9 cellular contexts compared by ENCODE assay signal in genomic region chr17:41835214-41835799, GRCh38. TPM values are rescaled to one million over a fixed set of nuclear protein-coding genes. Genes with fewer than 3 reads are reported as not detected.
A peak's percentile ranks its signal among the peaks of the same experiment; 100 is the strongest.
DNase-seq lines count a peak whose midpoint lies in the region; ATAC-seq, FAIRE-seq and TF ChIP-seq lines count a peak whose summit lies in the region.
"Had no signal": no experiment of that assay in that cellular context is flagged by ENCODE, and none has a peak within 500 bp of the region (broad histone marks: within the 10 kb centered on the region; RNA-seq: fewer than 3 reads in every experiment).

No MANE protein-coding gene starts in this region.

- DNase-seq in NOMO-1 treated with DMSO at 0.1 percent for 48 hours (lab: John Stamatoyannopoulos, UW; ENCODE audit: unreplicated experiment) (peak; percentile 31), NOMO-1 treated with dmso at 0.1 percent for 144 hours (lab: John Stamatoyannopoulos, UW; ENCODE audit: unreplicated experiment) (no peak), bronchial epithelial cell (ENCODE audit: low read depth) (no peak), lower leg skin (ENCODE audit: low spot score in 2 of 2) (no peak), type B pancreatic cell (ENCODE audit: extremely low spot score, unreplicated experiment) (no peak), NCI-H526 treated with DMSO at 0.1 percent for 48 hours (lab: John Stamatoyannopoulos, UW) (no peak)

- H3K27ac ChIP-seq in KMS-11, result no peak overlapping the region

- intact Hi-C loops in lower leg skin (cut with DNase I; ENCODE audit: low total_unique reads), result no loop called here

- ATAC-seq in GM18909 (IDR thresholded peaks at IDR 0.05; ENCODE audit: poor library complexity, unreplicated experiment), result no peak

- no peaks in the 10 kb centered on the region; the same call in 1 of the 2 replicates for H3K79me2 ChIP-seq in KMS-11 (ENCODE audit: insufficient read depth, low read depth)

- no peaks in the 10 kb centered on the region for H3K9me3 Mint-ChIP-seq in type B pancreatic cell

- WGBS in lower leg skin, 2 donors, result 12 to 13% methylated on average over 10 to 13 of the region's 13 CpGs

- H3K4me3 Mint-ChIP-seq in type B pancreatic cell, result peak overlapping the region; percentile 94

- peak overlapping the region; percentile 40 for H3K27ac Mint-ChIP-seq in type B pancreatic cell

- peak overlapping the region; percentile 75 for H3K9ac ChIP-seq in KMS-11

- peaks cover 7% of the 10 kb centered on the region for H3K4me1 Mint-ChIP-seq in type B pancreatic cell (ENCODE audit: unreplicated experiment)

- FAIRE-seq in bronchial epithelial cell (lab: Jason Lieb, UNC), result no peak
- FAIRE-seq: G401.6 had no signal

- H3K4me3 ChIP-seq in KMS-11 (IDR thresholded peaks at IDR 0.05; ENCODE audit: insufficient read depth, low read depth, low read length), result no peak overlapping the region
- H3K4me3 ChIP-seq in bronchial epithelial cell (ENCODE audit: low read depth, low read length), result peak overlapping the region; percentile 74
- peak overlapping the region; percentile 84 for H3K4me3 ChIP-seq in lower leg skin (ENCODE audit: low read depth, poor library complexity, severe bottlenecking)

- H3K27me3 Mint-ChIP-seq in type B pancreatic cell, result peaks cover 3% of the 10 kb centered on the region

- H3K4me2 ChIP-seq in KMS-11, result peak overlapping the region; percentile 65

- H3K36me3 ChIP-seq in KMS-11 (ENCODE audit: insufficient read depth) (no peaks in the 10 kb centered on the region; the same call in 1 of the 2 replicates), bronchial epithelial cell (ENCODE audit: control insufficient read depth, insufficient read depth, low read length) (peaks cover 1% of the 10 kb centered on the region)

- no peaks in the 10 kb centered on the region for H4K20me1 ChIP-seq in KMS-11 (ENCODE audit: insufficient read depth)

- TF ChIP-seq POLR2A in lower leg skin (IDR thresholded peaks at IDR 0.05), result no peak

- H3K27me3 ChIP-seq in KMS-11 (ENCODE audit: insufficient read depth, low read depth) (no peaks in the 10 kb centered on the region), bronchial epithelial cell (ENCODE audit: control insufficient read depth, insufficient read depth, low read length) (no peaks in the 10 kb centered on the region)

- H3K36me3 Mint-ChIP-seq in type B pancreatic cell, result peaks cover 7% of the 10 kb centered on the region

- peaks cover 17% of the 10 kb centered on the region for H3K4me1 ChIP-seq in KMS-11 (ENCODE audit: low read depth, poor library complexity, severe bottlenecking)

- H2AFZ ChIP-seq in KMS-11 (ENCODE audit: low read depth), result peak overlapping the region; percentile 100

- no peak for TF ChIP-seq CTCF in KMS-11 (conservative IDR thresholded peaks at IDR 0.05; ENCODE audit: low read depth, low read length)
- no peak for TF ChIP-seq CTCF in bronchial epithelial cell (IDR thresholded peaks at IDR 0.05; ENCODE audit: insufficient read depth, low read length, severe bottlenecking)
- TF ChIP-seq CTCF in lower leg skin (IDR thresholded peaks at IDR 0.05), result no peak
- no peak for TF ChIP-seq CTCF in type B pancreatic cell (conservative IDR thresholded peaks at IDR 0.05)

RNA-seq across cellular contexts. Expression of gene NT5C3B, which starts 0.7 kb away (rescaled TPM):
- total RNA-seq in bronchial epithelial cell, result 81.2 and 124 TPM in 2 replicates
- total RNA-seq in lower leg skin, result 10 to 100 TPM; 17.7 to 35.1 (median 25.9) TPM
- 46.0 and 74.8 TPM in 2 replicates for total RNA-seq in type B pancreatic cell (ENCODE audit: low replicate concordance)

RNA-seq across cellular contexts. Expression of gene KLHL10, which starts 2.3 kb away (rescaled TPM):
- under 0.01 and 0.13 TPM in 2 replicates for total RNA-seq in bronchial epithelial cell
- total RNA-seq in lower leg skin, result not detected
- 0.24 TPM in 1 of 2 replicates, not detected in the other for total RNA-seq in type B pancreatic cell (ENCODE audit: low replicate concordance)

RNA-seq across cellular contexts. Expression of gene FKBP10, which starts 22.5 kb away (rescaled TPM):
- 64.1 and 81.6 TPM in 2 replicates for total RNA-seq in bronchial epithelial cell
- total RNA-seq in lower leg skin, result 10 to 100 TPM in 1 of 4 donors, 1 to 10 TPM in 3; 4.2 to 25.4 (median 6.8) TPM
- total RNA-seq in type B pancreatic cell (ENCODE audit: low replicate concordance), result 54.3 and 249 TPM in 2 replicates

RNA-seq across cellular contexts. Expression of gene P3H4, which starts 23.6 kb away (rescaled TPM):
- total RNA-seq in bronchial epithelial cell (32.1 and 47.1 TPM in 2 replicates), lower leg skin (10 to 100 TPM; 12.8 to 14.5 (median 13.2) TPM), type B pancreatic cell (ENCODE audit: low replicate concordance) (24.7 and 50.5 TPM in 2 replicates)

RNA-seq across cellular contexts. Expression of gene KLHL11, which starts 29.9 kb away (rescaled TPM):
- total RNA-seq in bronchial epithelial cell (31.0 and 33.2 TPM in 2 replicates), lower leg skin (10 to 100 TPM; 23.6 to 27.7 (median 25.2) TPM), type B pancreatic cell (ENCODE audit: low replicate concordance) (20.5 and 20.6 TPM in 2 replicates)
